Comparison of ENCODE assay signal across 28 cellular contexts in genomic region chr4:114320126-114320525, GRCh38.
"Had no signal": no experiment of that assay in that cellular context is flagged by ENCODE, and none has a peak within 500 bp of the region (broad histone marks: within the 10 kb centered on the region; RNA-seq: fewer than 3 reads in every experiment).

No MANE protein-coding gene starts in this region.

- H3K36me3 ChIP-seq: colonic mucosa, gastrocnemius medialis, heart left ventricle, left lung, sigmoid colon, stomach, thyroid gland, vagina had no signal

- H3K27me3 ChIP-seq: colonic mucosa, gastrocnemius medialis, heart left ventricle, hepatocyte, left lung, sigmoid colon, stomach, thyroid gland, vagina had no signal

- DNase-seq: colonic mucosa; effector CD8-positive, alpha-beta T cell; endodermal cell; gastrocnemius medialis; heart left ventricle; left cardiac atrium; left lung; mesenchymal stem cell; mucosa of descending colon; naive B cell; sigmoid colon; stimulated activated CD4-positive, alpha-beta T cell treated with anti-CD3 and anti-CD28 coated beads, Interleukin-2, amount 100 ng/mL, for 24 hours; stimulated activated CD4-positive, alpha-beta T cell treated with anti-CD3 and anti-CD28 coated beads, Interleukin-4, amount 100 ng/mL, for 24 hours; stimulated activated naive CD4-positive, alpha-beta T cell treated with Interleukin-2 at 50 U/mL for 16 hours; stomach; thyroid gland; trophoblast cell had no signal

- H3K9me3 ChIP-seq: colonic mucosa, gastrocnemius medialis, left lung, mucosa of descending colon, sigmoid colon, stomach, thyroid gland, vagina had no signal

- H3K27ac Mint-ChIP-seq: dendritic cell treated with granulocyte-macrophage colony-stimulating factor and Interleukin-4, amounts not matched to agents 40 ng/mL and 50 ng/mL, for 4 days; endodermal cell; mesothelial cell of epicardium; naive B cell; natural killer cell treated with Interleukin-12 subunit alpha and Interleukin-12 subunit beta and Interleukin-15 and Interleukin-18, amount 100 ng/mL, for 72 hours; progenitor cell of endocrine pancreas; stimulated activated effector memory CD8-positive, alpha-beta T cell treated with anti-CD3 and anti-CD28 coated beads, Interleukin-12 subunit alpha, Interleukin-12 subunit beta, amount 100 ng/mL, for 72 hours had no signal

- H3K27me3 Mint-ChIP-seq: dendritic cell treated with granulocyte-macrophage colony-stimulating factor and Interleukin-4, amounts not matched to agents 40 ng/mL and 50 ng/mL, for 4 days; naive B cell; natural killer cell treated with Interleukin-12 subunit alpha and Interleukin-12 subunit beta and Interleukin-15 and Interleukin-18, amount 100 ng/mL, for 72 hours had no signal

- H3K4me3 ChIP-seq: colonic mucosa, gastrocnemius medialis, heart left ventricle, hepatocyte, left lung, mucosa of descending colon, sigmoid colon, stomach, thyroid gland, vagina had no signal

- H3K36me3 Mint-ChIP-seq: mesothelial cell of epicardium; naive B cell; natural killer cell treated with Interleukin-12 subunit alpha and Interleukin-12 subunit beta and Interleukin-15 and Interleukin-18, amount 100 ng/mL, for 72 hours; stimulated activated effector memory CD8-positive, alpha-beta T cell treated with anti-CD3 and anti-CD28 coated beads, Interleukin-12 subunit alpha, Interleukin-12 subunit beta, amount 100 ng/mL, for 72 hours had no signal

- H3K9me3 Mint-ChIP-seq: dendritic cell treated with granulocyte-macrophage colony-stimulating factor and Interleukin-4, amounts not matched to agents 40 ng/mL and 50 ng/mL, for 4 days; neural crest cell; stimulated activated effector memory CD8-positive, alpha-beta T cell treated with anti-CD3 and anti-CD28 coated beads, Interleukin-12 subunit alpha, Interleukin-12 subunit beta, amount 100 ng/mL, for 72 hours had no signal

- H3K4me1 Mint-ChIP-seq: stimulated activated effector memory CD8-positive, alpha-beta T cell treated with anti-CD3 and anti-CD28 coated beads, Interleukin-12 subunit alpha, Interleukin-12 subunit beta, amount 100 ng/mL, for 72 hours had no signal

- H3K4me3 Mint-ChIP-seq: dendritic cell treated with granulocyte-macrophage colony-stimulating factor and Interleukin-4, amounts not matched to agents 40 ng/mL and 50 ng/mL, for 4 days; endodermal cell; mesothelial cell of epicardium; naive B cell; natural killer cell treated with Interleukin-12 subunit alpha and Interleukin-12 subunit beta and Interleukin-15 and Interleukin-18, amount 100 ng/mL, for 72 hours; neural crest cell; stimulated activated effector memory CD8-positive, alpha-beta T cell treated with anti-CD3 and anti-CD28 coated beads, Interleukin-12 subunit alpha, Interleukin-12 subunit beta, amount 100 ng/mL, for 72 hours had no signal

- H3K4me1 ChIP-seq: colonic mucosa, gastrocnemius medialis, heart left ventricle, left lung, parathyroid adenoma, thyroid gland, vagina had no signal

- H3K27ac ChIP-seq: colonic mucosa, epithelial cell of prostate, gastrocnemius medialis, heart left ventricle, hepatocyte, left lung, parathyroid adenoma, stomach, thyroid gland, vagina had no signal

- ATAC-seq: esophagus mucosa; gastrocnemius medialis; heart left ventricle; left cardiac atrium; left lung; mucosa of descending colon; natural killer cell treated with Interleukin-12 subunit alpha and Interleukin-12 subunit beta and Interleukin-15 and Interleukin-18, amount 100 ng/mL, for 72 hours; stimulated activated effector memory CD8-positive, alpha-beta T cell treated with anti-CD3 and anti-CD28 coated beads, Interleukin-12 subunit alpha, Interleukin-12 subunit beta, amount 100 ng/mL, for 72 hours had no signal
